Comparison of ENCODE assay signal across 13 cellular contexts in the genomic region with DNA sequence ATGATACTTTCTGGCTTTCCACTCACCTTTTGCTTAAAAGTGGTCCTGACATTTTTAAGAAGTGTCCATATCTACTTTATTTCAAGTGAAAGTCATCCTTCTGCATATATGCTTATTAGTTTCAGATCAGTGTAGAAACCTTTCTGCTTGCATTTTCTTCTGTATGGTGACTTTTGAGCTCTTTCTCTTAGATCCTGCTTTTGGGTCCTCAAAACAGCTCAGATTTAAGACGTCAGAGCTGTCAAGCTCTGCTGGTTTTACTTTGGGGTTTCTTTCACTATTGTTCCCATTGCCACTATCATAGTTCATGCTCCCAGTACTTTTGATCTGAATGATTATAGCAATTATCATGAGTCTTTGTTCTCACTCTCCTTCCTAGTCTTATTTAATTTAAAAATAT.
"Had no signal": no experiment of that assay in that cellular context is flagged by ENCODE, and none has a peak within 500 bp of the region (broad histone marks: within the 10 kb centered on the region; RNA-seq: fewer than 3 reads in every experiment).

No MANE protein-coding gene starts in this region.

- ATAC-seq: stimulated activated memory B cell treated with anti-CD40 and anti-IgM and Interleukin-4, amounts not matched to agents 10 μg/mL and 1 μg/mL and 100 μg/mL, for 72 hours had no signal

- H3K9me3 ChIP-seq: esophagus muscularis mucosa, spleen, thoracic aorta, upper lobe of left lung had no signal

- H3K36me3 ChIP-seq: esophagus muscularis mucosa, thoracic aorta, upper lobe of left lung had no signal

- H3K27ac ChIP-seq: esophagus muscularis mucosa, spleen, thoracic aorta, upper lobe of left lung had no signal

- FAIRE-seq: endothelial cell of umbilical vein, TTC549 had no signal

- H3K4me3 ChIP-seq: esophagus muscularis mucosa, spleen, thoracic aorta, upper lobe of left lung had no signal

- H3K27me3 ChIP-seq: esophagus muscularis mucosa, spleen, upper lobe of left lung had no signal

- DNase-seq: activated CD4-positive, alpha-beta T cell treated with anti-CD3 and anti-CD28 coated beads, Interleukin-2, amount 50 U/mL, for 4 hours; activated gamma-delta T cell; effector CD8-positive, alpha-beta T cell; naive B cell; retina; spleen; stimulated activated CD4-positive, alpha-beta T cell treated with anti-CD3 and anti-CD28 coated beads, Interleukin-4, amount 100 ng/mL, for 4 hours; upper lobe of left lung had no signal
